Comparison of ENCODE assay signal across 12 cellular contexts in genomic region chr11:45264839-45265515, GRCh38. TPM values are rescaled to one million over a fixed set of nuclear protein-coding genes. Genes with fewer than 3 reads are reported as not detected.
DNase-seq lines count a peak whose midpoint lies in the region; ATAC-seq and TF ChIP-seq lines count a peak whose summit lies in the region.
"Had no signal": no experiment of that assay in that cellular context is flagged by ENCODE, and none has a peak within 500 bp of the region (broad histone marks: within the 10 kb centered on the region; RNA-seq: fewer than 3 reads in every experiment).

No MANE protein-coding gene starts in this region.

- no peaks in the 10 kb centered on the region for H3K36me3 ChIP-seq in RWPE2 (ENCODE audit: low read depth)
- no peaks in the 10 kb centered on the region for H3K36me3 ChIP-seq in CD4-positive, alpha-beta memory T cell (ENCODE audit: insufficient read depth, low read length)
- H3K36me3 ChIP-seq: ascending aorta had no signal

- POLR2A ChIA-PET in CD4-positive, alpha-beta memory T cell (lab: Charles Lee; ENCODE audit: partially characterized antibody): no interaction called here
- POLR2A ChIA-PET in activated CD4-positive, alpha-beta T cell treated with anti-CD3 and anti-CD28 coated beads for 36 hours (lab: Charles Lee): no interaction called here

- peak overlapping the region; percentile 21 for H3K27ac ChIP-seq in RWPE2 (ENCODE audit: poor library complexity, severe bottlenecking)
- no peak overlapping the region for H3K27ac ChIP-seq in CD4-positive, alpha-beta memory T cell (ENCODE audit: low read depth, low read length)
- H3K27ac ChIP-seq: ascending aorta, testis had no signal

- no peak overlapping the region for H3K27ac Mint-ChIP-seq in CD4-positive, alpha-beta memory T cell
- H3K27ac Mint-ChIP-seq in activated CD4-positive, alpha-beta T cell treated with anti-CD3 and anti-CD28 coated beads for 36 hours: no peak overlapping the region

- peaks cover 0 to 4% (median 0%) of the 10 kb centered on the region in 8 donors for H3K9me3 Mint-ChIP-seq in CD4-positive, alpha-beta memory T cell
- no peaks in the 10 kb centered on the region for H3K9me3 Mint-ChIP-seq in activated CD4-positive, alpha-beta T cell treated with anti-CD3 and anti-CD28 coated beads for 36 hours (ENCODE audit: low read depth)

- no peak overlapping the region for H3K4me3 Mint-ChIP-seq in CD4-positive, alpha-beta memory T cell
- H3K4me3 Mint-ChIP-seq in activated CD4-positive, alpha-beta T cell treated with anti-CD3 and anti-CD28 coated beads for 36 hours: no peak overlapping the region

- CTCF ChIA-PET in CD4-positive, alpha-beta memory T cell (lab: Charles Lee; ENCODE audit: partially characterized antibody): no interaction called here
- CTCF ChIA-PET in activated CD4-positive, alpha-beta T cell treated with anti-CD3 and anti-CD28 coated beads for 36 hours (lab: Charles Lee): interaction anchor here (1.1 to 2.1 kb wide), 2 partner anchors 13 to 22 kb away, joined by 4 to 6 read pairs; no protein-coding TSS in a partner anchor

- peaks cover 45 to 50% of the 10 kb centered on the region in 2 donors for H3K27me3 Mint-ChIP-seq in CD4-positive, alpha-beta memory T cell
- peaks cover 38% of the 10 kb centered on the region for H3K27me3 Mint-ChIP-seq in activated CD4-positive, alpha-beta T cell treated with anti-CD3 and anti-CD28 coated beads for 36 hours

- H3K4me1 ChIP-seq in RWPE2 (ENCODE audit: insufficient read depth, poor library complexity, severe bottlenecking): peaks cover 12% of the 10 kb centered on the region
- H3K4me1 ChIP-seq in CD4-positive, alpha-beta memory T cell (ENCODE audit: insufficient read depth, low read length): no peaks in the 10 kb centered on the region
- H3K4me1 ChIP-seq: ascending aorta, testis had no signal

- peak; percentile 94 for ATAC-seq in RWPE2 (ENCODE audit: low read depth)
- ATAC-seq in HG02588 (IDR thresholded peaks at IDR 0.05; ENCODE audit: unreplicated experiment): no peak
- no peak for ATAC-seq in activated CD4-positive, alpha-beta T cell treated with anti-CD3 and anti-CD28 coated beads for 36 hours
- no peak for ATAC-seq in GM18511 (IDR thresholded peaks at IDR 0.05; ENCODE audit: unreplicated experiment)

- H3K4me1 Mint-ChIP-seq in CD4-positive, alpha-beta memory T cell: no peaks in the 10 kb centered on the region
- H3K4me1 Mint-ChIP-seq in activated CD4-positive, alpha-beta T cell treated with anti-CD3 and anti-CD28 coated beads for 36 hours: no peaks in the 10 kb centered on the region

- DNase-seq in GM04503 (ENCODE audit: low read depth) (peak; percentile 41), RWPE2 (ENCODE audit: low spot score) (no peak), fibroblast of gingiva (ENCODE audit: low read depth) (peak; percentile 17), renal cortical epithelial cell (ENCODE audit: low read depth) (peak; percentile 99)
- no peak for DNase-seq in CD4-positive, alpha-beta memory T cell
- no peak for DNase-seq in activated CD4-positive, alpha-beta T cell treated with anti-CD3 and anti-CD28 coated beads for 36 hours
- DNase-seq: hypothalamus; stimulated activated CD4-positive, alpha-beta T cell treated with anti-CD3 and anti-CD28 coated beads, Interleukin-4, amount 100 ng/mL, for 4 hours; testis had no signal

- TF ChIP-seq CTCF in RWPE2 (IDR thresholded peaks at IDR 0.05; ENCODE audit: poor library complexity, severe bottlenecking): no peak

- H3K4me3 ChIP-seq in RWPE2 (ENCODE audit: severe bottlenecking): no peak overlapping the region
- no peak overlapping the region for H3K4me3 ChIP-seq in CD4-positive, alpha-beta memory T cell (ENCODE audit: low read length in 2 of 2)
- H3K4me3 ChIP-seq: ascending aorta, testis had no signal

- intact Hi-C loops in CD4-positive, alpha-beta memory T cell (cut with micrococcal nuclease): no loop called here
- intact Hi-C loops in activated CD4-positive, alpha-beta T cell treated with anti-CD3 and anti-CD28 coated beads for 36 hours (cut with DNase I, micrococcal nuclease): no loop called here

- H3K9me3 ChIP-seq in RWPE2 (ENCODE audit: severe bottlenecking): no peaks in the 10 kb centered on the region
- H3K9me3 ChIP-seq in CD4-positive, alpha-beta memory T cell (ENCODE audit: control insufficient read depth in 1 of 2, low read length in 2 of 2): no peaks in the 10 kb centered on the region
- H3K9me3 ChIP-seq: ascending aorta, testis had no signal

- no peaks in the 10 kb centered on the region for H3K27me3 ChIP-seq in RWPE2 (ENCODE audit: insufficient read depth, poor library complexity, severe bottlenecking)
- H3K27me3 ChIP-seq in CD4-positive, alpha-beta memory T cell (ENCODE audit: insufficient read depth, low read length): no peaks in the 10 kb centered on the region
- H3K27me3 ChIP-seq: ascending aorta, testis had no signal

- no peaks in the 10 kb centered on the region for H3K36me3 Mint-ChIP-seq in CD4-positive, alpha-beta memory T cell
- H3K36me3 Mint-ChIP-seq in activated CD4-positive, alpha-beta T cell treated with anti-CD3 and anti-CD28 coated beads for 36 hours (ENCODE audit: low read depth): no peaks in the 10 kb centered on the region

RNA-seq across cellular contexts. Expression of gene SYT13, which starts 21.2 kb away (rescaled TPM):
- 12.1 and 42.2 TPM in 2 replicates for total RNA-seq in renal cortical epithelial cell
- not detected for total RNA-seq in CD4-positive, alpha-beta memory T cell
- polyA plus RNA-seq in CD4-positive, alpha-beta memory T cell: not detected
- total RNA-seq in activated CD4-positive, alpha-beta T cell treated with anti-CD3 and anti-CD28 coated beads for 36 hours: not detected
- total RNA-seq: ascending aorta had no signal

Comparison
In these comparisons a context has a peak if more than half of its experiments do, and no peak if none do; other contexts are left out.
1. DNase-seq: peak in GM04503 (single experiment), fibroblast of gingiva (single experiment) and renal cortical epithelial cell (single experiment); none in RWPE2 (single experiment), CD4-positive, alpha-beta memory T cell (0 of 5) and activated CD4-positive, alpha-beta T cell treated with anti-CD3 and anti-CD28 coated beads for 36 hours (single experiment).
2. RNA of gene SYT13, which starts 21.2 kb away (total RNA-seq): 12.1 to 42.2 TPM in renal cortical epithelial cell; not detected in CD4-positive, alpha-beta memory T cell and not detected in activated CD4-positive, alpha-beta T cell treated with anti-CD3 and anti-CD28 coated beads for 36 hours; every median in the first group is over 10 times any median in the second.